Comparison of ENCODE assay signal across 28 cellular contexts in the genomic region with DNA sequence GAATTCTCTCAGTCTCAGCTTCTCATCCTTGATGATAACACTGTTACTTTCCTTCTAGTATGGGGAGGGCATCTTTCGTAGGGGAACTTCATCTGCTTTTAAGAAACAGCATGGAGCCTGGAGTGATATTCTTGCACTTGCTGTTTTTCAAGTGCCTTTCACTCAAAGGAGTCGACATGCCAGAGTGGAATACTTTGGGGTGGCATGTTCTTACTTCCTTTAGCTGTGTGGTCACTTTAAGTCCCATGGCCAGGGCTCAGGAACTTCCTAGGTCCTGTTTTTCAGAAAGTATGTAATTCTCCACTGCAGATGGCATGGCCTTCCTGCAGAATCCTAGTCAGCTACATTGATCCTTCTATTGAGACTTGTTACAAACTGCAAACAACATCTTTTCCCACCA.
"Had no signal": no experiment of that assay in that cellular context is flagged by ENCODE, and none has a peak within 500 bp of the region (broad histone marks: within the 10 kb centered on the region; RNA-seq: fewer than 3 reads in every experiment).

No MANE protein-coding gene starts in this region.

- H3K9me3 Mint-ChIP-seq: mesothelial cell of epicardium; naive B cell; natural killer cell treated with Interleukin-12 subunit alpha and Interleukin-12 subunit beta and Interleukin-15 and Interleukin-18, amount 100 ng/mL, for 72 hours; stimulated activated naive B cell treated with anti-CD40 and anti-IgM and Interleukin-4, amounts not matched to agents 10 μg/mL and 1 μg/mL and 100 μg/mL, for 72 hours; stimulated activated naive CD8-positive, alpha-beta T cell treated with anti-CD3 and anti-CD28 coated beads, Interleukin-15, Interleukin-2, amounts not matched to agents 100 ng/mL and 50 ng/mL, for 24 hours had no signal

- H3K4me3 ChIP-seq: esophagus muscularis mucosa, gastroesophageal sphincter, heart left ventricle, hepatocyte, mucosa of descending colon, ovary, psoas muscle had no signal

- ATAC-seq: foreskin keratinocyte; gastroesophageal sphincter; heart left ventricle; left lobe of liver; mucosa of descending colon; natural killer cell treated with Interleukin-12 subunit alpha and Interleukin-12 subunit beta and Interleukin-15 and Interleukin-18, amount 100 ng/mL, for 72 hours; psoas muscle; right cardiac atrium; stimulated activated naive B cell treated with anti-CD40 and anti-IgM and Interleukin-4, amounts not matched to agents 10 μg/mL and 1 μg/mL and 100 μg/mL, for 72 hours had no signal

- FAIRE-seq: colon, endothelial cell of umbilical vein, kidney, small intestine had no signal

- H2AFZ ChIP-seq: hepatocyte had no signal

- H3K36me3 Mint-ChIP-seq: mesothelial cell of epicardium; naive B cell; natural killer cell treated with Interleukin-12 subunit alpha and Interleukin-12 subunit beta and Interleukin-15 and Interleukin-18, amount 100 ng/mL, for 72 hours; stimulated activated naive B cell treated with anti-CD40 and anti-IgM and Interleukin-4, amounts not matched to agents 10 μg/mL and 1 μg/mL and 100 μg/mL, for 72 hours had no signal

- H3K27ac Mint-ChIP-seq: mesothelial cell of epicardium; naive B cell; natural killer cell treated with Interleukin-12 subunit alpha and Interleukin-12 subunit beta and Interleukin-15 and Interleukin-18, amount 100 ng/mL, for 72 hours; stimulated activated naive B cell treated with anti-CD40 and anti-IgM and Interleukin-4, amounts not matched to agents 10 μg/mL and 1 μg/mL and 100 μg/mL, for 72 hours; stimulated activated naive CD8-positive, alpha-beta T cell treated with anti-CD3 and anti-CD28 coated beads, Interleukin-15, Interleukin-2, amounts not matched to agents 100 ng/mL and 50 ng/mL, for 24 hours had no signal

- H3K4me3 Mint-ChIP-seq: mesothelial cell of epicardium; naive B cell; natural killer cell treated with Interleukin-12 subunit alpha and Interleukin-12 subunit beta and Interleukin-15 and Interleukin-18, amount 100 ng/mL, for 72 hours; stimulated activated naive B cell treated with anti-CD40 and anti-IgM and Interleukin-4, amounts not matched to agents 10 μg/mL and 1 μg/mL and 100 μg/mL, for 72 hours; stimulated activated naive CD8-positive, alpha-beta T cell treated with anti-CD3 and anti-CD28 coated beads, Interleukin-15, Interleukin-2, amounts not matched to agents 100 ng/mL and 50 ng/mL, for 24 hours had no signal

- H3K79me2 ChIP-seq: hepatocyte had no signal

- H3K9me3 ChIP-seq: esophagus muscularis mucosa, gastroesophageal sphincter, heart left ventricle, mucosa of descending colon, ovary, psoas muscle had no signal

- H3K27ac ChIP-seq: esophagus muscularis mucosa, foreskin keratinocyte, gastroesophageal sphincter, heart left ventricle, hepatocyte, ovary, psoas muscle had no signal

- H3K4me1 Mint-ChIP-seq: naive B cell; stimulated activated naive B cell treated with anti-CD40 and anti-IgM and Interleukin-4, amounts not matched to agents 10 μg/mL and 1 μg/mL and 100 μg/mL, for 72 hours had no signal

- H3K27me3 ChIP-seq: esophagus muscularis mucosa, foreskin keratinocyte, gastroesophageal sphincter, heart left ventricle, hepatocyte, ovary had no signal

- DNase-seq: cerebellar nuclear complex; dermis blood vessel endothelial cell; effector memory CD4-positive, alpha-beta T cell; foreskin keratinocyte; heart left ventricle; kidney; mesenchymal stem cell; mucosa of descending colon; naive B cell; occipital lobe; ovary; posterior cingulate gyrus; psoas muscle; right cardiac atrium; small intestine; stimulated activated CD4-positive, alpha-beta T cell treated with anti-CD3 and anti-CD28 coated beads, Interleukin-15, amount 100 ng/mL, for 24 hours; stimulated activated CD4-positive, alpha-beta T cell treated with anti-CD3 and anti-CD28 coated beads, Interleukin-2, amount 100 ng/mL, for 48 hours; stimulated activated naive B cell treated with anti-CD40 and anti-IgM and Interleukin-4, amounts not matched to agents 10 μg/mL and 1 μg/mL and 100 μg/mL, for 72 hours; trophoblast cell had no signal

- H3K36me3 ChIP-seq: esophagus muscularis mucosa, gastroesophageal sphincter, heart left ventricle, ovary had no signal

- H3K4me2 ChIP-seq: hepatocyte had no signal
